In the genomic region with DNA sequence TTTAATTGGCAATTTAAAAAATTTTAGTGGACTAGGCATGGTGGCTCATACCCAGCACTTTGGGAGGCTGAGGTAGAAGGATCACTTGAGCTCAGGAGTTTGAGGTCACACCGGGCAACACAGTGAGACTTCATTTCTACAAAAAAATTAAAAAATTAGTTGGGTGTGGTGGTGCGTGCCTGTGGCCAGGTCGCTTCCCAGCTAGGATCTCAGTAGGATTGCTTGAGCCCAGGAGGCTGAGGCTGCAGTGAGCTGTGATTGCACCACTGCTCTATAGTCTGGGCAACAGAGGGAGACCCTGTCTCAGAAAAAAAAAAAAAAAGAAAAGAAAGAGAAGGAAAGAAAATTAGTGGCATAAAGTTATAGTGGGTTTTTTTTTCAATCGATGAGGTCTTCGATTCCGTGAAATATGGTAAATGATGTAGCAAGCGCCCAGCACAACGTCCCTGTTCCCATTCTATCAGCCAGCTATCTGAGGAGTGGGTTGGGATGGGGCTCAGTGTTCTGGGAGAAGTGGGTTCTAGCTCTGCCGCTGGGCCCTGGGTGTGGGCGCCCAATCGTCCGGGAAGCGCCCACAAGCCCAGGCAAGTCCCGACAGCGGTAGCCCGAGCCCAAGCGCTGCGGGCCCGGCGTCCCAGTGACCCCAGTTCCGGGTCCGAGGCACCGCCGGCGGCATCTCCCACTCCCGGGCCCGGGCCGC, we compare ENCODE assay signal across 6 cellular contexts. TPM values are rescaled to one million over a fixed set of nuclear protein-coding genes. Genes with fewer than 3 reads are reported as not detected.
DNase-seq lines count a peak whose midpoint lies in the region; ATAC-seq and TF ChIP-seq lines count a peak whose summit lies in the region.

No MANE protein-coding gene starts in this region.

- H3K27me3 ChIP-seq in HL-60 (ENCODE audit: insufficient read depth, poor library complexity, severe bottlenecking) (no peaks in the 10 kb centered on the region), trophoblast cell (ENCODE audit: insufficient read depth, low read length) (peaks cover 13% of the 10 kb centered on the region)

- peak overlapping the region; percentile 8 for H2BK5ac ChIP-seq in trophoblast cell (ENCODE audit: low read depth, low read length, poor library complexity)

- peaks cover 0 to 5% of the 10 kb centered on the region in 2 experiments for H3K36me3 ChIP-seq in trophoblast cell (ENCODE audit: control insufficient read depth in 1 of 2, insufficient read depth in 2 of 2, low read length in 2 of 2)

- no peak overlapping the region for H3K9ac ChIP-seq in trophoblast cell (ENCODE audit: low read length)

- H3K23ac ChIP-seq in trophoblast cell (ENCODE audit: low read length): no peak overlapping the region

- peak overlapping the region; percentile 42 for H2BK12ac ChIP-seq in trophoblast cell (ENCODE audit: low read length)

- H4K12ac ChIP-seq in trophoblast cell (ENCODE audit: low read depth, low read length): peak overlapping the region; percentile 49

- TF ChIP-seq CTCF in HL-60 (IDR thresholded peaks at IDR 0.05; ENCODE audit: insufficient read depth, low read length) (no peak), coronary artery (IDR thresholded peaks at IDR 0.05) (no peak)

- ATAC-seq in HG03378 (IDR thresholded peaks at IDR 0.05; ENCODE audit: unreplicated experiment): no peak

- H3K4me1 ChIP-seq in trophoblast cell (ENCODE audit: control insufficient read depth in 1 of 2, insufficient read depth in 2 of 2, low read length in 2 of 2): peaks cover 33 to 38% of the 10 kb centered on the region in 2 experiments

- peak overlapping the region; percentile 56 for H3K14ac ChIP-seq in trophoblast cell (ENCODE audit: low read length)

- no peak overlapping the region for H2AK5ac ChIP-seq in trophoblast cell (ENCODE audit: low read length)

- H3K27ac ChIP-seq in HL-60 (replicated peaks) (no peak overlapping the region; the same call in 1 of the 2 replicates), coronary artery (peak overlapping the region; percentile 60 to 88), trophoblast cell (ENCODE audit: low read depth, low read length) (peak overlapping the region; percentile 32)

- WGBS in trophoblast cell (ENCODE audit: extremely low coverage, insufficient coverage, insufficient read length): no CpG with 5 or more reads among the region's 28 CpGs

- peaks cover 8% of the 10 kb centered on the region for H3K79me2 ChIP-seq in trophoblast cell (ENCODE audit: control insufficient read depth, insufficient read depth, low read length, poor library complexity)

- peak overlapping the region; percentile 90 for H4K91ac ChIP-seq in trophoblast cell (ENCODE audit: low read depth, low read length)

- H3K9me3 ChIP-seq in trophoblast cell (ENCODE audit: insufficient read depth, low read depth, low read length): no peaks in the 10 kb centered on the region

- DNase-seq in HL-60 (ENCODE audit: low read depth in 1 of 2, low spot score in 1 of 2) (no peak), coronary artery (ENCODE audit: low spot score) (no peak), trophoblast cell (no peak), anterior cingulate cortex (lab: John Stamatoyannopoulos, UW) (no peak)
- no peak for DNase-seq in stimulated activated naive CD4-positive, alpha-beta T cell treated with Interleukin-2 at 50 U/mL for 16 hours (lab: John Stamatoyannopoulos, UW)

- H3K4me3 ChIP-seq in HL-60 (replicated peaks; ENCODE audit: insufficient read depth, low read length): peak overlapping the region; percentile 50
- H3K4me3 ChIP-seq in coronary artery: peak overlapping the region; percentile 81
- H3K4me3 ChIP-seq in trophoblast cell (ENCODE audit: low read depth, low read length): peak overlapping the region; percentile 61

- H4K8ac ChIP-seq in trophoblast cell (ENCODE audit: low read depth, low read length): peak overlapping the region; percentile 89

- H2BK120ac ChIP-seq in trophoblast cell (ENCODE audit: insufficient read depth, low read length, poor library complexity): peak overlapping the region; percentile 85

- peak overlapping the region; percentile 85 for H3K4me2 ChIP-seq in trophoblast cell (ENCODE audit: low read length)

- peak overlapping the region; percentile 81 for H3K18ac ChIP-seq in trophoblast cell (ENCODE audit: low read length)

- peak overlapping the region; percentile 38 for H2AFZ ChIP-seq in trophoblast cell (ENCODE audit: insufficient read depth, low read length, poor library complexity)

- peaks cover 20% of the 10 kb centered on the region for H3K79me1 ChIP-seq in trophoblast cell (ENCODE audit: low read length)

- H3K4ac ChIP-seq in trophoblast cell (ENCODE audit: low read depth, low read length): peak overlapping the region; percentile 80

RNA-seq across cellular contexts. Expression of gene FOSL1, which starts 1.4 kb away (rescaled TPM):
- polyA plus RNA-seq in trophoblast cell (2013): 26.9 and 28.4 TPM in 2 replicates

RNA-seq across cellular contexts. Expression of gene CCDC85B, which starts 8.3 kb away (rescaled TPM):
- 4.9 and 5.3 TPM in 2 replicates for polyA plus RNA-seq in trophoblast cell (2013)

RNA-seq across cellular contexts. Expression of gene FIBP, which starts 10.5 kb away (rescaled TPM):
- 72.1 and 73.5 TPM in 2 replicates for polyA plus RNA-seq in trophoblast cell (2013)

RNA-seq across cellular contexts. Expression of gene CTSW, which starts 19.2 kb away (rescaled TPM):
- 0.05 TPM in 1 of 2 replicates, not detected in the other for polyA plus RNA-seq in trophoblast cell (2013)

RNA-seq across cellular contexts. Expression of gene C11orf68, which starts 20.1 kb away (rescaled TPM):
- polyA plus RNA-seq in trophoblast cell (2013): 25.5 and 26.0 TPM in 2 replicates
